Comparison of ENCODE assay signal across 1 cellular context in genomic region chr6:5058254-5058653, GRCh38.
A peak's percentile ranks its signal among the peaks of the same experiment; 100 is the strongest.
TF ChIP-seq lines count a peak whose summit lies in the region.

No MANE protein-coding gene starts in this region.

TF ChIP-seq in HepG2, 621 proteins besides CTCF, POLR2A, EP300 and RAD21 (continues in another document):
- TF ChIP-seq ZBTB38 (CRISPR knock-in tag; IDR thresholded peaks at IDR 0.05) (0 out of 2 replicates have a peak, but pooled peaks have one; percentile 86), SALL1 (CRISPR knock-in tag; IDR thresholded peaks at IDR 0.05) (0 out of 2 replicates have a peak, but pooled peaks have one; percentile 17), ZBTB7A (CRISPR knock-in tag; IDR thresholded peaks at IDR 0.05) (no peak), ZNF501 (CRISPR knock-in tag; IDR thresholded peaks at IDR 0.05) (0 out of 2 replicates have a peak, but pooled peaks have one; percentile 4), ZNF891 (CRISPR knock-in tag; IDR thresholded peaks at IDR 0.05) (0 out of 2 replicates have a peak, but pooled peaks have one; percentile 35), ZNF576 (CRISPR knock-in tag; IDR thresholded peaks at IDR 0.05) (0 out of 2 replicates have a peak, but pooled peaks have one; percentile 40), MYPOP (CRISPR knock-in tag; IDR thresholded peaks at IDR 0.05) (no peak), ZNF687 (CRISPR knock-in tag; IDR thresholded peaks at IDR 0.05) (peak; percentile 76), ZNF772 (CRISPR knock-in tag; IDR thresholded peaks at IDR 0.05) (0 out of 2 replicates have a peak, but pooled peaks have one; percentile 66), EED (CRISPR knock-in tag; IDR thresholded peaks at IDR 0.05) (peak; percentile 78; the same call in 1 of the 2 replicates), ZNF362 (CRISPR knock-in tag; IDR thresholded peaks at IDR 0.05; ENCODE audit: borderline replicate concordance) (no peak), ZBTB10 (CRISPR knock-in tag; IDR thresholded peaks at IDR 0.05; ENCODE audit: borderline replicate concordance) (no peak), ZNF605 (CRISPR knock-in tag; IDR thresholded peaks at IDR 0.05) (peak; percentile 50; the same call in 1 of the 2 replicates), HNF1B (CRISPR knock-in tag; IDR thresholded peaks at IDR 0.05) (0 out of 2 replicates have a peak, but pooled peaks have one; percentile 57), ZBTB33 (CRISPR knock-in tag; IDR thresholded peaks at IDR 0.05) (0 out of 2 replicates have a peak, but pooled peaks have one; percentile 45), ZNF274 (CRISPR knock-in tag; IDR thresholded peaks at IDR 0.05) (0 out of 2 replicates have a peak, but pooled peaks have one; percentile 20), TBX2 (CRISPR knock-in tag; IDR thresholded peaks at IDR 0.05; ENCODE audit: borderline replicate concordance) (0 out of 2 replicates have a peak, but pooled peaks have one; percentile 28), YEATS4 (CRISPR knock-in tag; IDR thresholded peaks at IDR 0.05; ENCODE audit: borderline replicate concordance) (no peak), MTERF4 (CRISPR knock-in tag; IDR thresholded peaks at IDR 0.05) (no peak), ZNF883 (CRISPR knock-in tag; IDR thresholded peaks at IDR 0.05; ENCODE audit: not compliant biosample characterization) (peak; percentile 14), ZNF451 (CRISPR knock-in tag; IDR thresholded peaks at IDR 0.05) (0 out of 2 replicates have a peak, but pooled peaks have one; percentile 24), SP4 (CRISPR knock-in tag; IDR thresholded peaks at IDR 0.05) (0 out of 2 replicates have a peak, but pooled peaks have one; percentile 14), ZNF317 (CRISPR knock-in tag; IDR thresholded peaks at IDR 0.05) (peak; percentile 41; the same call in 1 of the 2 replicates), ZNF572 (CRISPR knock-in tag; IDR thresholded peaks at IDR 0.05) (0 out of 2 replicates have a peak, but pooled peaks have one; percentile 15), BCLAF1 (IDR thresholded peaks at IDR 0.05) (no peak), PHF8 (CRISPR knock-in tag; IDR thresholded peaks at IDR 0.05) (0 out of 2 replicates have a peak, but pooled peaks have one; percentile 6), ZNF503 (CRISPR knock-in tag; IDR thresholded peaks at IDR 0.05) (no peak), ZBTB4 (CRISPR knock-in tag; IDR thresholded peaks at IDR 0.05; ENCODE audit: borderline replicate concordance) (peak; percentile 25; the same call in 1 of the 2 replicates)
